In the genomic region with DNA sequence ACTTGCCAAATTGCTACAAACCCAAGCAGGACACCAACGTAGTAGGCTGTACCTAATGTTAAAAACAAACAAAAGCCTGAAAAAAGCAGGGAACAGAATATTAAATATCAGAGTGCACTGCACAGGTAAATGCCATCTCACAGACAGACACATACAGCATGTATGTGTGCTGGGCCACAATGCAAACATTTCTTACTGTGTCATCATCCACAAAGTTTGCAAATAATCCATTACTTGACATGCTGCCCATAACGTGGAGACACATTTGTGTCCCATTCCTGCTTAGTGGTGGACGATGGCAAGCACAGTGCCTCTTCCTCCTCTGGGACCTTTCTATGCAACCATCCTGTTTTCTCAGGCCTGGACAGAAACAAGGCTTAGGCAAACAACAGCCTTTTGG, we compare ENCODE assay signal across 18 cellular contexts. TPM values are rescaled to one million over a fixed set of nuclear protein-coding genes. Genes with fewer than 3 reads are reported as not detected.
DNase-seq lines count a peak whose midpoint lies in the region; ATAC-seq and TF ChIP-seq lines count a peak whose summit lies in the region.
"Had no signal": no experiment of that assay in that cellular context is flagged by ENCODE, and none has a peak within 500 bp of the region (broad histone marks: within the 10 kb centered on the region; RNA-seq: fewer than 3 reads in every experiment).

No MANE protein-coding gene starts in this region.

- DNase-seq in natural killer cell (no peak), WTC11 (ENCODE audit: low spot score) (no peak), mesenteric fat pad (ENCODE audit: low spot score) (peak; percentile 16), H4 (ENCODE audit: low spot score) (no peak), KBM-7 (no peak)
- no peak for DNase-seq in natural killer cell treated with Interleukin-12 subunit alpha and Interleukin-12 subunit beta and Interleukin-15 and Interleukin-18, amount 100 ng/mL, for 72 hours (ENCODE audit: low spot score)
- DNase-seq: Calu3; CD8-positive, alpha-beta T cell; DMS53; DND-41; EL; GOT3; H9 had no signal

- no peak overlapping the region for H3K27ac Mint-ChIP-seq in natural killer cell
- H3K27ac Mint-ChIP-seq in natural killer cell treated with Interleukin-12 subunit alpha and Interleukin-12 subunit beta and Interleukin-15 and Interleukin-18, amount 100 ng/mL, for 72 hours: no peak overlapping the region
- H3K27ac Mint-ChIP-seq in WTC11: peak overlapping the region; percentile 51
- H3K27ac Mint-ChIP-seq: CD8-positive, alpha-beta T cell; H9 had no signal

- H3K36me3 Mint-ChIP-seq in natural killer cell: no peaks in the 10 kb centered on the region
- no peaks in the 10 kb centered on the region for H3K36me3 Mint-ChIP-seq in natural killer cell treated with Interleukin-12 subunit alpha and Interleukin-12 subunit beta and Interleukin-15 and Interleukin-18, amount 100 ng/mL, for 72 hours
- H3K36me3 Mint-ChIP-seq in WTC11: peaks cover 4% of the 10 kb centered on the region
- H3K36me3 Mint-ChIP-seq: CD8-positive, alpha-beta T cell had no signal

- no peak for TF ChIP-seq EP300 in gastroesophageal sphincter (IDR thresholded peaks at IDR 0.05)

- no peak overlapping the region for H3K4me3 ChIP-seq in gastroesophageal sphincter
- H3K4me3 ChIP-seq: A549, BLaER1, GM12878 had no signal

- intact Hi-C loops in natural killer cell (cut with micrococcal nuclease): no loop called here

- CTCF ChIA-PET in WTC11 (lab: Charles Lee): interaction anchor here (1.0 kb wide), 1 partner anchor 21 kb away, joined by 5 read pairs; no protein-coding TSS in a partner anchor

- H3K9me3 ChIP-seq in gastroesophageal sphincter: no peaks in the 10 kb centered on the region
- H3K9me3 ChIP-seq: A549, BLaER1 had no signal

- H3K4me3 Mint-ChIP-seq in natural killer cell (peak overlapping the region; percentile 5), WTC11 (no peak overlapping the region)
- H3K4me3 Mint-ChIP-seq in natural killer cell treated with Interleukin-12 subunit alpha and Interleukin-12 subunit beta and Interleukin-15 and Interleukin-18, amount 100 ng/mL, for 72 hours: no peak overlapping the region
- H3K4me3 Mint-ChIP-seq: CD8-positive, alpha-beta T cell; H9 had no signal

- POLR2A ChIA-PET in WTC11 (lab: Charles Lee): no interaction called here

- H3K9me3 Mint-ChIP-seq in natural killer cell (no peaks in the 10 kb centered on the region), WTC11 (no peaks in the 10 kb centered on the region)
- H3K9me3 Mint-ChIP-seq in natural killer cell treated with Interleukin-12 subunit alpha and Interleukin-12 subunit beta and Interleukin-15 and Interleukin-18, amount 100 ng/mL, for 72 hours: no peaks in the 10 kb centered on the region
- H3K9me3 Mint-ChIP-seq: CD8-positive, alpha-beta T cell; H9 had no signal

- H3K4me1 Mint-ChIP-seq in natural killer cell (peaks cover 18 to 20% of the 10 kb centered on the region in 2 donors), WTC11 (no peaks in the 10 kb centered on the region)
- H3K4me1 Mint-ChIP-seq in natural killer cell treated with Interleukin-12 subunit alpha and Interleukin-12 subunit beta and Interleukin-15 and Interleukin-18, amount 100 ng/mL, for 72 hours (ENCODE audit: low read depth in 2 of 2): peaks cover 7 to 18% of the 10 kb centered on the region in 2 donors
- H3K4me1 Mint-ChIP-seq: H9 had no signal

- H3K27me3 ChIP-seq in gastroesophageal sphincter: no peaks in the 10 kb centered on the region
- H3K27me3 ChIP-seq: BLaER1 had no signal

- H3K27me3 Mint-ChIP-seq in natural killer cell (ENCODE audit: low read depth in 2 of 2) (peaks cover 0 to 7% of the 10 kb centered on the region in 2 donors), WTC11 (ENCODE audit: low read depth) (no peaks in the 10 kb centered on the region)
- H3K27me3 Mint-ChIP-seq in natural killer cell treated with Interleukin-12 subunit alpha and Interleukin-12 subunit beta and Interleukin-15 and Interleukin-18, amount 100 ng/mL, for 72 hours: peaks cover 0 to 20% of the 10 kb centered on the region in 2 donors

- WGBS in gastroesophageal sphincter (ENCODE audit: low coverage in 1 of 2), 2 donors: 85 to 86% methylated on average over 1 to 3 of the region's 3 CpGs

- in situ Hi-C loops in KBM-7 (cut with MboI; ENCODE audit: low pct_unique_long_range_greater_than_20kb, low sequenced_read_pairs): no loop called here

- TF ChIP-seq CTCF in natural killer cell (IDR thresholded peaks at IDR 0.05): no peak
- no peak for TF ChIP-seq CTCF in WTC11 (IDR thresholded peaks at IDR 0.05)
- TF ChIP-seq CTCF in gastroesophageal sphincter (IDR thresholded peaks at IDR 0.05): no peak

- no peak for TF ChIP-seq POLR2A in gastroesophageal sphincter (IDR thresholded peaks at IDR 0.05)

- ATAC-seq in natural killer cell: no peak
- no peak for ATAC-seq in natural killer cell treated with Interleukin-12 subunit alpha and Interleukin-12 subunit beta and Interleukin-15 and Interleukin-18, amount 100 ng/mL, for 72 hours
- ATAC-seq in WTC11: no peak
- no peak for ATAC-seq in gastroesophageal sphincter
- ATAC-seq: A549; CD8-positive, alpha-beta T cell; GM12878 had no signal

- no peaks in the 10 kb centered on the region for H3K36me3 ChIP-seq in gastroesophageal sphincter

- no peak overlapping the region for H3K27ac ChIP-seq in gastroesophageal sphincter
- H3K27ac ChIP-seq: 22Rv1, A549, BLaER1 had no signal

- no peaks in the 10 kb centered on the region for H3K4me1 ChIP-seq in gastroesophageal sphincter
- H3K4me1 ChIP-seq: BLaER1 had no signal

TF ChIP-seq in WTC11, 78 proteins besides CTCF, POLR2A, EP300 and RAD21:
- TF ChIP-seq CREM (CRISPR knock-in tag; IDR thresholded peaks at IDR 0.05) (no peak), HMGA2 (CRISPR knock-in tag; IDR thresholded peaks at IDR 0.05) (no peak), ZNF671 (CRISPR knock-in tag; IDR thresholded peaks at IDR 0.05) (no peak), GABPB1 (CRISPR knock-in tag; IDR thresholded peaks at IDR 0.05) (peak; percentile 59), SMAD4 (CRISPR knock-in tag; IDR thresholded peaks at IDR 0.05) (no peak), NR3C1 (CRISPR knock-in tag; conservative IDR thresholded peaks at IDR 0.05; ENCODE audit: low read depth) (no peak), IRF2 (CRISPR knock-in tag; IDR thresholded peaks at IDR 0.05; ENCODE audit: borderline replicate concordance, low read depth) (no peak)
- TF ChIP-seq, protein P1, sequence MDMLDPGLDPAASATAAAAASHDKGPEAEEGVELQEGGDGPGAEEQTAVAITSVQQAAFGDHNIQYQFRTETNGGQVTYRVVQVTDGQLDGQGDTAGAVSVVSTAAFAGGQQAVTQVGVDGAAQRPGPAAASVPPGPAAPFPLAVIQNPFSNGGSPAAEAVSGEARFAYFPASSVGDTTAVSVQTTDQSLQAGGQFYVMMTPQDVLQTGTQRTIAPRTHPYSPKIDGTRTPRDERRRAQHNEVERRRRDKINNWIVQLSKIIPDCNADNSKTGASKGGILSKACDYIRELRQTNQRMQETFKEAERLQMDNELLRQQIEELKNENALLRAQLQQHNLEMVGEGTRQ (CRISPR knock-in tag; IDR thresholded peaks at IDR 0.05): no peak

RNA-seq across cellular contexts. Expression of a gene that starts 44.7 kb away (rescaled TPM):
- total RNA-seq in natural killer cell (10 to 100 TPM; 12.9 to 24.4 (median 20.2) TPM), WTC11 (2021) (75.1 to 81.8 TPM (median 77.3 TPM) in 3 replicates), mesenteric fat pad (15.4 TPM), gastroesophageal sphincter (10 to 100 TPM in 1 of 4 donors, 1 to 10 TPM in 3; 4.8 to 22.2 (median 8.0) TPM)
- total RNA-seq in natural killer cell treated with Interleukin-12 subunit alpha and Interleukin-12 subunit beta and Interleukin-15 and Interleukin-18, amount 100 ng/mL, for 72 hours: 10 to 100 TPM in 1 of 2 donors, 1 to 10 TPM in 1; 3.6 to 20.5 TPM
- 45.2 and 57.5 TPM in 2 replicates for total RNA-seq in H4 (2014; rRNA removed; shearing (Covaris generic))
